8 cellular contexts compared by ENCODE assay signal in the genomic region with DNA sequence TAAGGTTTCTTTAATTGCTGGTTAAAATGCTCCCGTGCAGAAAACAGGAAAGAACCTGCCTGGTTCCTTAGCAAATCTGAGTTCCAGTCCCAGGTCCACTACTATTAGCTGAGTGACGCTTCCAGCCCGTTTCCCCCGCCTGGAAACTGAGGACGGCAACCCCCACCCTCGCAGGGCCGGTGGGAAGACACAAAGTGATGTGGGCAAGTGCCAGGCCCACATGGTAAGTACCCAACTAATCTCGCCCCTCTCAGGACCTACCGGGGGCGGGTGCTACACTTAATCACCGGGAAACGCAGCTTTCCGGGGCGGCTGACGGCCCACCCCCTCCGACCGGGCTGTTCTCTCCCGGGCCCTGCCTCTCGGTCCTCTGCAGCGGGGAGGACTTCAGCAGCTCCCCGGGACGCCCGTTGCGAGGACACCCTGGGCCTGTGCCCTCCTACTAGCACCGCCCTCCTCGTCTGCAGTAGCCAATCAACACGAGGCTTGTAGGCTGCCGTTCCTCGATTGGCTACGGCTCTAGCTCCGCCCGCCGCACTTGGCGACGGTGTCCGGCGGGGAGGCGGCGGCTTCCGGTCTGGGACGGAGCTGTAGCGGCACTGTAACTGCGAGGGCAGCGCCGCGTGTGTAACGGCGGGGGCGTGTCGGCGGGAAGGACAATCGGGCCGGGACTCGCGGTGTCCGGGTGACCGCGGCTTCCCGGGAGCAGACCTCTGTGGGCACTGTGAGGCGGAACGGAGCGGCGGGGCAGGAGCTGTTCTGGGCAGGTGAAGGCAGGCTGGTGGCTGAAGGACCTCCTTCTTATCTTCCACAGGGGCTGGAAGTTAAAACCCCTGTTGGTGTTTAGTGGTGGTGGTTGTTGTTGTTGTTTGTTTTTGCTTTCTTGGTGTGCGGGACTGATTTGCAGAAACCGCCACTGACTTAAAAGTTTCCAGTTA. TPM values are rescaled to one million over a fixed set of nuclear protein-coding genes. Genes with fewer than 3 reads are reported as not detected.
A peak's percentile ranks its signal among the peaks of the same experiment; 100 is the strongest.
DNase-seq lines count a peak whose midpoint lies in the region; ATAC-seq, FAIRE-seq and TF ChIP-seq lines count a peak whose summit lies in the region.

A gene with protein sequence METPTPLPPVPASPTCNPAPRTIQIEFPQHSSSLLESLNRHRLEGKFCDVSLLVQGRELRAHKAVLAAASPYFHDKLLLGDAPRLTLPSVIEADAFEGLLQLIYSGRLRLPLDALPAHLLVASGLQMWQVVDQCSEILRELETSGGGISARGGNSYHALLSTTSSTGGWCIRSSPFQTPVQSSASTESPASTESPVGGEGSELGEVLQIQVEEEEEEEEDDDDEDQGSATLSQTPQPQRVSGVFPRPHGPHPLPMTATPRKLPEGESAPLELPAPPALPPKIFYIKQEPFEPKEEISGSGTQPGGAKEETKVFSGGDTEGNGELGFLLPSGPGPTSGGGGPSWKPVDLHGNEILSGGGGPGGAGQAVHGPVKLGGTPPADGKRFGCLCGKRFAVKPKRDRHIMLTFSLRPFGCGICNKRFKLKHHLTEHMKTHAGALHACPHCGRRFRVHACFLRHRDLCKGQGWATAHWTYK (plus strand): TSS at position 568 of the 938 bp plus-strand sequence. CDS start 525 bp downstream, outside the sequence.

- peak; percentile 97 for DNase-seq in GM18507 (ENCODE audit: extremely low spot score, insufficient read length, low read depth)
- peak; percentile 93 to 97 for DNase-seq in NCI-H1930 (lab: John Stamatoyannopoulos, UW)
- DNase-seq in T-helper 2 cell treated with Interferon-gamma antibody and Interleukin-4, amounts not matched to agents 5 μg/mL and 100 μg/mL, for 36 hours (ENCODE audit: low spot score): peak; percentile 97
- peak; percentile 91 for DNase-seq in astrocyte (ENCODE audit: low read depth)
- DNase-seq in hepatic stellate cell (ENCODE audit: low spot score): peak; percentile 100
- peak; percentile 97 to 98 for DNase-seq in aorta

- peak within 1 kb of the TSS; percentile 51 for H3K27ac ChIP-seq in astrocyte (ENCODE audit: low read depth, low read length)
- peak within 1 kb of the TSS; percentile 72 for H3K27ac ChIP-seq in rectal smooth muscle tissue (ENCODE audit: low read depth, low read length)
- H3K27ac ChIP-seq in aorta (ENCODE audit: low read depth in 1 of 2, low read length in 2 of 2): no peak within 1 kb of the TSS

- peaks cover 6% of the 10 kb centered on the region for H3K36me3 Mint-ChIP-seq in T-helper 2 cell treated with Interferon-gamma antibody and Interleukin-4, amounts not matched to agents 5 μg/mL and 100 μg/mL, for 36 hours (ENCODE audit: low read depth)
- peaks cover 18% of the 10 kb centered on the region for H3K36me3 Mint-ChIP-seq in astrocyte (ENCODE audit: low read depth, unreplicated experiment)

- no peaks in the 10 kb centered on the region for H3K9me3 Mint-ChIP-seq in T-helper 2 cell treated with Interferon-gamma antibody and Interleukin-4, amounts not matched to agents 5 μg/mL and 100 μg/mL, for 36 hours
- no peaks in the 10 kb centered on the region for H3K9me3 Mint-ChIP-seq in astrocyte (ENCODE audit: unreplicated experiment)

- ATAC-seq in HG02973 (IDR thresholded peaks at IDR 0.05; ENCODE audit: unreplicated experiment) (peak; percentile 92), aorta (ENCODE audit: low FRiP score) (peak; percentile 98)

- H3K4me3 ChIP-seq in astrocyte (ENCODE audit: insufficient read depth, low read depth, low read length) (peak within 1 kb of the TSS; percentile 88), rectal smooth muscle tissue (ENCODE audit: low read length) (peak within 1 kb of the TSS; percentile 95), aorta (ENCODE audit: low read length in 2 of 2) (peak within 1 kb of the TSS; percentile 36 to 48)

- H4K20me1 ChIP-seq in astrocyte (ENCODE audit: insufficient read depth, low read length): peaks cover 13% of the 10 kb centered on the region

- H3K4me1 Mint-ChIP-seq in T-helper 2 cell treated with Interferon-gamma antibody and Interleukin-4, amounts not matched to agents 5 μg/mL and 100 μg/mL, for 36 hours (ENCODE audit: low read depth): peaks cover 16% of the 10 kb centered on the region
- peaks cover 8% of the 10 kb centered on the region for H3K4me1 Mint-ChIP-seq in astrocyte (ENCODE audit: low read depth, unreplicated experiment)

- intact Hi-C loops in aorta (cut with DNase I): loop anchor here (5.0 to 10.0 kb wide), 3 partner anchors 42 to 249 kb away; a partner anchor contains a TSS

- FAIRE-seq in GM18507 (lab: Jason Lieb, UNC) (peak; percentile 97), astrocyte (lab: Jason Lieb, UNC) (no peak)

- H3K36me3 ChIP-seq in astrocyte (ENCODE audit: insufficient read depth, low read length) (peaks cover 11% of the 10 kb centered on the region), rectal smooth muscle tissue (ENCODE audit: control insufficient read depth, insufficient read depth, low read length) (peaks cover 3% of the 10 kb centered on the region), aorta (ENCODE audit: control insufficient read depth in 1 of 2, insufficient read depth in 2 of 2, low read length in 1 of 2) (no peaks in the 10 kb centered on the region)

- no peak for TF ChIP-seq CTCF in astrocyte (IDR thresholded peaks at IDR 0.05; ENCODE audit: insufficient read depth, low read depth, low read length)

- peak within 1 kb of the TSS; percentile 91 for H3K4me3 Mint-ChIP-seq in T-helper 2 cell treated with Interferon-gamma antibody and Interleukin-4, amounts not matched to agents 5 μg/mL and 100 μg/mL, for 36 hours
- peak within 1 kb of the TSS; percentile 95 for H3K4me3 Mint-ChIP-seq in astrocyte (ENCODE audit: unreplicated experiment)

- H3K27me3 Mint-ChIP-seq in T-helper 2 cell treated with Interferon-gamma antibody and Interleukin-4, amounts not matched to agents 5 μg/mL and 100 μg/mL, for 36 hours (ENCODE audit: low read depth): no peaks in the 10 kb centered on the region
- H3K27me3 Mint-ChIP-seq in astrocyte (ENCODE audit: low read depth, unreplicated experiment): no peaks in the 10 kb centered on the region

- H3K79me2 ChIP-seq in astrocyte (ENCODE audit: insufficient read depth, low read length): peaks cover 31% of the 10 kb centered on the region

- peak within 1 kb of the TSS; percentile 77 for H2AFZ ChIP-seq in astrocyte (ENCODE audit: low read depth, low read length)

- H3K27me3 ChIP-seq in astrocyte (ENCODE audit: insufficient read depth, low read length) (no peaks in the 10 kb centered on the region), rectal smooth muscle tissue (ENCODE audit: control insufficient read depth, insufficient read depth, low read length) (no peaks in the 10 kb centered on the region), aorta (ENCODE audit: control insufficient read depth in 1 of 2, insufficient read depth in 2 of 2, low read length in 1 of 2) (no peaks in the 10 kb centered on the region)

- H3K4me1 ChIP-seq in astrocyte (ENCODE audit: insufficient read depth, low read length): peaks cover 8% of the 10 kb centered on the region
- peaks cover 5% of the 10 kb centered on the region for H3K4me1 ChIP-seq in rectal smooth muscle tissue (ENCODE audit: control insufficient read depth, insufficient read depth, low read length)
- H3K4me1 ChIP-seq in aorta (ENCODE audit: control insufficient read depth in 1 of 2, insufficient read depth in 2 of 2, low read length in 2 of 2): no peaks in the 10 kb centered on the region

- no peaks in the 10 kb centered on the region for H3K9me3 ChIP-seq in astrocyte (ENCODE audit: insufficient read depth, low read depth, low read length)
- H3K9me3 ChIP-seq in aorta (ENCODE audit: control insufficient read depth, low read length): no peaks in the 10 kb centered on the region

- peak within 1 kb of the TSS; percentile 93 for H3K4me2 ChIP-seq in astrocyte (ENCODE audit: low read length)

- 0 to 1% methylated on average over 65 of the region's 65 CpGs for WGBS in aorta, 2 donors

- peak within 1 kb of the TSS; percentile 82 for H3K27ac Mint-ChIP-seq in T-helper 2 cell treated with Interferon-gamma antibody and Interleukin-4, amounts not matched to agents 5 μg/mL and 100 μg/mL, for 36 hours
- H3K27ac Mint-ChIP-seq in astrocyte (ENCODE audit: unreplicated experiment): peak within 1 kb of the TSS; percentile 92

- H3K9ac ChIP-seq in astrocyte (ENCODE audit: low read length) (peak within 1 kb of the TSS; percentile 92), rectal smooth muscle tissue (ENCODE audit: low read length) (peak within 1 kb of the TSS; percentile 68)

RNA-seq across cellular contexts. Expression of the gene that starts here (rescaled TPM):
- 9.8 and 10.4 TPM in 2 replicates for total RNA-seq in astrocyte
- total RNA-seq in aorta: 1 to 10 TPM; 3.0 to 4.2 TPM
- 1 to 10 TPM; 1.4 to 1.5 TPM for polyA plus RNA-seq in aorta

Comparison
In these comparisons a context has a peak if more than half of its experiments do, and no peak if none do; other contexts are left out.
1. H3K27ac ChIP-seq: peak in astrocyte (single experiment) and rectal smooth muscle tissue (single experiment); none in aorta (0 of 2).
2. H3K4me3 ChIP-seq: peak in every context shown above with its lines; median percentile 95 in rectal smooth muscle tissue; 88 in astrocyte; 42 in aorta.
3. Peak in every context shown above with its lines, with median percentiles within 50 percentile points of each other: DNase-seq.